19 cellular contexts compared by ENCODE assay signal in the genomic region with DNA sequence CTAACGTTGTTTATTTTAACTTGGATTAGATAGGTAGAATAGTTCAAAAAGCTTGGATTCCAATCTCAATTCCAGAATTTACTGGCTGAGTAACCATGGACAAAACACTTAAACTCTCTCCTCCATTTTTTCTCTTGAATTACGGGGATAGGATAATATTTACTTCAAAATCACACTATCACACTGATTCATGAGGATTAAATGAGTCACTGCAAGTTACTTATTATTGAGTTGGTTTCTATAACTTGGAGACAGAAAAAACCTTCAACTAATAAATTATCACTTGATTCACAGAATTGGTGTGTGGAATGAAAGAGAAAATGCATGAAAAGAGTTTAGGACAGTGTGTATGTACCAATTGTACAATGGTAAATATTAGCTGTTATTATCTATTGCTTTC.
DNase-seq lines count a peak whose midpoint lies in the region; ATAC-seq, FAIRE-seq and TF ChIP-seq lines count a peak whose summit lies in the region.
"Had no signal": no experiment of that assay in that cellular context is flagged by ENCODE, and none has a peak within 500 bp of the region (broad histone marks: within the 10 kb centered on the region; RNA-seq: fewer than 3 reads in every experiment).

No MANE protein-coding gene starts in this region.

- H3K4me1 ChIP-seq in IMR-90 (ENCODE audit: control insufficient read depth, insufficient read depth, low read length) (peaks cover 8% of the 10 kb centered on the region), upper lobe of left lung (no peaks in the 10 kb centered on the region)

- BruUV-seq in IMR-90 (replicated peaks; lab: Mats Ljungman, UMichigan): no TSS peak

- H3K4me1 Mint-ChIP-seq in progenitor cell of endocrine pancreas (ENCODE audit: low read depth): no peaks in the 10 kb centered on the region
- H3K4me1 Mint-ChIP-seq: CD4-positive, CD25-positive, alpha-beta regulatory T cell; CD8-positive, alpha-beta memory T cell had no signal

- CTCF ChIA-PET in IMR-90 (lab: Yijun Ruan, JAX): no interaction called here

- H3K27me3 ChIP-seq in IMR-90 (ENCODE audit: control insufficient read depth, insufficient read depth, low read length): no peaks in the 10 kb centered on the region
- no peaks in the 10 kb centered on the region for H3K27me3 ChIP-seq in upper lobe of left lung
- H3K27me3 ChIP-seq: BE2C had no signal

- no peak overlapping the region for H3K27ac Mint-ChIP-seq in progenitor cell of endocrine pancreas
- H3K27ac Mint-ChIP-seq: CD4-positive, CD25-positive, alpha-beta regulatory T cell; CD8-positive, alpha-beta memory T cell; H9 had no signal

- no peak overlapping the region for H3K4me3 ChIP-seq in IMR-90 (ENCODE audit: insufficient read depth, low read depth, low read length)
- H3K4me3 ChIP-seq in upper lobe of left lung: no peak overlapping the region

- H2BK20ac ChIP-seq in IMR-90 (ENCODE audit: low read depth, low read length): 0 out of 2 replicates have a peak overlapping the region, but pooled peaks have one; percentile 39

- no peaks in the 10 kb centered on the region for H4K20me1 ChIP-seq in IMR-90 (ENCODE audit: insufficient read depth, low read length)

- peak; percentile 42 for DNase-seq in IMR-90
- DNase-seq in RCC 7860 (ENCODE audit: low spot score): peak; percentile 53
- DNase-seq in glomerular visceral epithelial cell (ENCODE audit: extremely low spot score): peak; percentile 24
- DNase-seq in renal cortical epithelial cell (ENCODE audit: low read depth): peak; percentile 54
- no peak for DNase-seq in progenitor cell of endocrine pancreas (ENCODE audit: low spot score, unreplicated experiment)
- no peak for DNase-seq in upper lobe of left lung
- DNase-seq: BE2C; C1 segment of cervical spinal cord; Caco-2; CD4-positive, CD25-positive, alpha-beta regulatory T cell; CD8-positive, alpha-beta memory T cell; DMS153; DMS79; GDM1; H9 had no signal

- H3K23ac ChIP-seq in IMR-90 (ENCODE audit: low read depth, low read length): no peak overlapping the region

- no peak overlapping the region for H2BK120ac ChIP-seq in IMR-90 (ENCODE audit: low read depth, low read length)

- no peak for TF ChIP-seq EP300 in upper lobe of left lung (IDR thresholded peaks at IDR 0.05)

- ATAC-seq in IMR-90 (ENCODE audit: low read depth) (peak; percentile 12; the same call in 1 of the 2 replicates), GM18909 (IDR thresholded peaks at IDR 0.05; ENCODE audit: poor library complexity, unreplicated experiment) (no peak), upper lobe of left lung (ENCODE audit: low FRiP score in 2 of 2) (no peak)
- ATAC-seq: HepG2 had no signal

- no peak overlapping the region for H3K9ac ChIP-seq in IMR-90 (ENCODE audit: low read depth, low read length)

- no peak overlapping the region for H4K8ac ChIP-seq in IMR-90 (ENCODE audit: low read depth in 2 of 2, low read length in 2 of 2)

- H3K27me3 Mint-ChIP-seq in progenitor cell of endocrine pancreas: peaks cover 2% of the 10 kb centered on the region
- H3K27me3 Mint-ChIP-seq: CD4-positive, CD25-positive, alpha-beta regulatory T cell; CD8-positive, alpha-beta memory T cell had no signal

- no peak overlapping the region for H3K56ac ChIP-seq in IMR-90 (ENCODE audit: extremely low read depth, insufficient read depth, low read length)

- intact Hi-C loops in IMR-90 (cut with micrococcal nuclease): no loop called here

- H3K9me1 ChIP-seq in IMR-90 (ENCODE audit: insufficient read depth, low read length): peaks cover 7% of the 10 kb centered on the region

- H2AK9ac ChIP-seq in IMR-90 (replicated peaks; ENCODE audit: low read depth, low read length, poor library complexity): no peak overlapping the region

- H2AFZ ChIP-seq in IMR-90 (replicated peaks; ENCODE audit: low read length, poor library complexity): no peak overlapping the region

- H3K36me3 Mint-ChIP-seq in progenitor cell of endocrine pancreas (ENCODE audit: insufficient read depth): no peaks in the 10 kb centered on the region
- H3K36me3 Mint-ChIP-seq: CD4-positive, CD25-positive, alpha-beta regulatory T cell; CD8-positive, alpha-beta memory T cell had no signal

- no CpG with 5 or more reads among the region's 2 CpGs for WGBS in IMR-90 (ENCODE audit: extremely low coverage in 2 of 2, insufficient read length in 1 of 2), 2 experiments
- WGBS in upper lobe of left lung, 2 donors: 81 to 92% methylated on average over 2 of the region's 2 CpGs

- in situ Hi-C loops in IMR-90 (cut with MboI; ENCODE audit: low sequenced_read_pairs): no loop called here

- TF ChIP-seq CTCF in IMR-90 (conservative IDR thresholded peaks at IDR 0.05; ENCODE audit: low read depth, low read length) (no peak), progenitor cell of endocrine pancreas (IDR thresholded peaks at IDR 0.05; ENCODE audit: unreplicated experiment) (no peak), upper lobe of left lung (IDR thresholded peaks at IDR 0.05) (no peak)

- FAIRE-seq in RCC 7860 (lab: Jason Lieb, UNC): peak; percentile 93
- FAIRE-seq: GM12892, H1, HepG2 had no signal

- H2AK5ac ChIP-seq in IMR-90 (ENCODE audit: low read depth, low read length): no peak overlapping the region

- no peak overlapping the region for H3K14ac ChIP-seq in IMR-90 (replicated peaks; ENCODE audit: low read depth, low read length)

- H3K4me3 Mint-ChIP-seq in progenitor cell of endocrine pancreas (ENCODE audit: low read depth): no peak overlapping the region
- H3K4me3 Mint-ChIP-seq: CD4-positive, CD25-positive, alpha-beta regulatory T cell; CD8-positive, alpha-beta memory T cell; H9 had no signal

- no peaks in the 10 kb centered on the region for H3K9me3 Mint-ChIP-seq in progenitor cell of endocrine pancreas (ENCODE audit: low read depth)
- H3K9me3 Mint-ChIP-seq: H9 had no signal

- POLR2A ChIA-PET in IMR-90 (lab: Charles Lee; ENCODE audit: unreplicated experiment): interaction anchor here (0.6 kb wide), 1 partner anchor 606 kb away, joined by 3 read pairs; no protein-coding TSS in a partner anchor

- no peak overlapping the region for H2BK15ac ChIP-seq in IMR-90 (ENCODE audit: low read depth, low read length)

- no peak overlapping the region for H3K27ac ChIP-seq in IMR-90 (ENCODE audit: insufficient read depth, low read length)
- H3K27ac ChIP-seq in upper lobe of left lung: no peak overlapping the region

- no peak overlapping the region for H4K5ac ChIP-seq in IMR-90 (ENCODE audit: low read depth, low read length)

- no peak overlapping the region for H4K91ac ChIP-seq in IMR-90 (ENCODE audit: insufficient read depth, low read depth, low read length)

- no peak for TF ChIP-seq RAD21 in IMR-90 (IDR thresholded peaks at IDR 0.05; ENCODE audit: low read length)

- dilution Hi-C loops in IMR-90 (cut with HindIII; ENCODE audit: low sequenced_read_pairs, unreplicated experiment): no loop called here

- no peak overlapping the region for H3K4me2 ChIP-seq in IMR-90 (ENCODE audit: low read depth, low read length)

- H3K4ac ChIP-seq in IMR-90 (ENCODE audit: low read depth, low read length): no peak overlapping the region

- no peaks in the 10 kb centered on the region for H3K9me3 ChIP-seq in IMR-90 (ENCODE audit: control insufficient read depth, insufficient read depth, low read length)
- H3K9me3 ChIP-seq in upper lobe of left lung: no peaks in the 10 kb centered on the region
- H3K9me3 ChIP-seq: BE2C, Caco-2 had no signal

- H2BK5ac ChIP-seq in IMR-90 (ENCODE audit: low read depth, low read length, poor library complexity, severe bottlenecking): peak overlapping the region; percentile 13

- no peaks in the 10 kb centered on the region for H3K79me1 ChIP-seq in IMR-90 (ENCODE audit: low read depth in 1 of 2, low read length in 2 of 2)

- H3K36me3 ChIP-seq in IMR-90 (ENCODE audit: control insufficient read depth, insufficient read depth, low read length) (no peaks in the 10 kb centered on the region), upper lobe of left lung (no peaks in the 10 kb centered on the region)
- H3K36me3 ChIP-seq: BE2C had no signal

- no peak overlapping the region; the same call in 1 of the 2 replicates for H3K18ac ChIP-seq in IMR-90 (ENCODE audit: low read depth, low read length)

- TF ChIP-seq POLR2A in IMR-90 (IDR thresholded peaks at IDR 0.05; ENCODE audit: low read depth, low read length) (no peak), upper lobe of left lung (IDR thresholded peaks at IDR 0.05) (no peak)

TF ChIP-seq in IMR-90, 13 proteins besides CTCF, POLR2A, EP300 and RAD21:
- no peak for TF ChIP-seq MXI1 (IDR thresholded peaks at IDR 0.05; ENCODE audit: borderline replicate concordance, low read depth, low read length)
- TF ChIP-seq MAFK (IDR thresholded peaks at IDR 0.05; ENCODE audit: low read depth, low read length): no peak
- no peak for TF ChIP-seq CHD1 (IDR thresholded peaks at IDR 0.05; ENCODE audit: low read depth, low read length)
- TF ChIP-seq SMC3 (IDR thresholded peaks at IDR 0.05; ENCODE audit: low read depth, low read length): no peak
- TF ChIP-seq NFE2L2 (IDR thresholded peaks at IDR 0.05; ENCODE audit: low read depth, low read length): no peak
- TF ChIP-seq FOS (IDR thresholded peaks at IDR 0.05; ENCODE audit: low read depth, low read length): no peak
- no peak for TF ChIP-seq MAZ (IDR thresholded peaks at IDR 0.05; ENCODE audit: borderline replicate concordance, low read depth, low read length)
- TF ChIP-seq, protein P1, sequence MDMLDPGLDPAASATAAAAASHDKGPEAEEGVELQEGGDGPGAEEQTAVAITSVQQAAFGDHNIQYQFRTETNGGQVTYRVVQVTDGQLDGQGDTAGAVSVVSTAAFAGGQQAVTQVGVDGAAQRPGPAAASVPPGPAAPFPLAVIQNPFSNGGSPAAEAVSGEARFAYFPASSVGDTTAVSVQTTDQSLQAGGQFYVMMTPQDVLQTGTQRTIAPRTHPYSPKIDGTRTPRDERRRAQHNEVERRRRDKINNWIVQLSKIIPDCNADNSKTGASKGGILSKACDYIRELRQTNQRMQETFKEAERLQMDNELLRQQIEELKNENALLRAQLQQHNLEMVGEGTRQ (IDR thresholded peaks at IDR 0.05; ENCODE audit: low read depth, low read length): no peak
- TF ChIP-seq RFX5 (IDR thresholded peaks at IDR 0.05; ENCODE audit: low read depth, low read length): no peak
- TF ChIP-seq RCOR1 (IDR thresholded peaks at IDR 0.05; ENCODE audit: insufficient replicate concordance, low read length): no peak
- TF ChIP-seq BHLHE40 (IDR thresholded peaks at IDR 0.05; ENCODE audit: low read depth, low read length): no peak
- TF ChIP-seq, protein P2, sequence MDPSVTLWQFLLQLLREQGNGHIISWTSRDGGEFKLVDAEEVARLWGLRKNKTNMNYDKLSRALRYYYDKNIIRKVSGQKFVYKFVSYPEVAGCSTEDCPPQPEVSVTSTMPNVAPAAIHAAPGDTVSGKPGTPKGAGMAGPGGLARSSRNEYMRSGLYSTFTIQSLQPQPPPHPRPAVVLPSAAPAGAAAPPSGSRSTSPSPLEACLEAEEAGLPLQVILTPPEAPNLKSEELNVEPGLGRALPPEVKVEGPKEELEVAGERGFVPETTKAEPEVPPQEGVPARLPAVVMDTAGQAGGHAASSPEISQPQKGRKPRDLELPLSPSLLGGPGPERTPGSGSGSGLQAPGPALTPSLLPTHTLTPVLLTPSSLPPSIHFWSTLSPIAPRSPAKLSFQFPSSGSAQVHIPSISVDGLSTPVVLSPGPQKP (IDR thresholded peaks at IDR 0.05; ENCODE audit: borderline replicate concordance, low read depth, low read length): no peak
- TF ChIP-seq CEBPB (IDR thresholded peaks at IDR 0.05; ENCODE audit: low read depth, low read length): no peak

Comparison
In these comparisons a context has a peak if more than half of its experiments do, and no peak if none do; other contexts are left out.
1. DNase-seq: peak in IMR-90 (single experiment), RCC 7860 (single experiment), glomerular visceral epithelial cell (single experiment) and renal cortical epithelial cell (single experiment); none in progenitor cell of endocrine pancreas (single experiment) and upper lobe of left lung (0 of 2).